21 cellular contexts compared by ENCODE assay signal in the genomic region with DNA sequence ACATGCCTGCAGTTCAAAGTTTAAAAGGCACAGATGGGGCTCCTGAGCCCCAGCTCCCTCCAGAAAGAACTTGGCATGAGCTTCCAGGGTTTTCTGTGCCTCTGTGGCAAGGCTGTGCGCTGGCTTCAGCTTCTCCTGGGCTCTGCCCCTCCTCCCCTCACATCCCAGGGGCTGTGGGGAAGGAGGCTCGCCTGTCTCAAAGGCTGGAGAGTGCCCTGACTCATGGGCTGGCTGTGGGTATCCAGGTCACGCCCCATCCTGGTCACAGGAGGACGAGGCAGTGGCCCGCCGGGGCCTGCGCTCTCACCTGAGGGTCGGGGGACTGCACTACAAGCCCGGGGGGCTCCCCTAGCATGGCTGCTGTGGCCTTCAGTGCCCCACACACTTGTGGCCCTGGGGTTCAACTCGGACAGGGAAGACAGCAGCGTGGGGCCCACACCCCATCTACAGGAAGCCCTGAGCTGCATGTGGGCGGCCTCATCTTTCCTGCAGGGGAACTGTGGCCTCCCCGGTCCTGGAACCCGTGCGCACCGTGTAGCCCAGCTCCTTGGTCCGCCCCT. TPM values are rescaled to one million over a fixed set of nuclear protein-coding genes. Genes with fewer than 3 reads are reported as not detected.
DNase-seq lines count a peak whose midpoint lies in the region; ATAC-seq lines count a peak whose summit lies in the region.
"Had no signal": no experiment of that assay in that cellular context is flagged by ENCODE, and none has a peak within 500 bp of the region (broad histone marks: within the 10 kb centered on the region; RNA-seq: fewer than 3 reads in every experiment).

No MANE protein-coding gene starts in this region.

- no peaks in the 10 kb centered on the region for H3K27me3 ChIP-seq in SJCRH30

- peaks cover under 1% of the 10 kb centered on the region; the same call in 1 of the 2 replicates for H3K4me1 ChIP-seq in SJCRH30
- H3K4me1 ChIP-seq: A549 had no signal

- no peaks in the 10 kb centered on the region for H3K9me3 Mint-ChIP-seq in stimulated activated naive CD8-positive, alpha-beta T cell treated with anti-CD3 and anti-CD28 coated beads, Interleukin-15, amount 100 ng/mL, for 72 hours
- no peaks in the 10 kb centered on the region for H3K9me3 Mint-ChIP-seq in effector memory CD8-positive, alpha-beta T cell
- H3K9me3 Mint-ChIP-seq in stimulated activated naive B cell treated with anti-CD40 and anti-IgM and Interleukin-4, amounts not matched to agents 10 μg/mL and 1 μg/mL and 100 μg/mL, for 72 hours, result no peaks in the 10 kb centered on the region
- H3K9me3 Mint-ChIP-seq: H9 had no signal

- no peak for DNase-seq in stimulated activated naive CD8-positive, alpha-beta T cell treated with anti-CD3 and anti-CD28 coated beads, Interleukin-15, Interleukin-2, amounts not matched to agents 100 U/mL and 50 U/mL, for 24 hours
- no peak for DNase-seq in stimulated activated naive CD8-positive, alpha-beta T cell treated with anti-CD3 and anti-CD28 coated beads, Interleukin-15, amount 100 ng/mL, for 72 hours
- no peak for DNase-seq in effector memory CD8-positive, alpha-beta T cell
- DNase-seq in myocyte (ENCODE audit: low read depth) (peak; percentile 49), HT-29 (ENCODE audit: low spot score) (no peak), SJCRH30 (no peak)
- DNase-seq in stimulated activated naive B cell treated with anti-CD40 and anti-IgM and Interleukin-4, amounts not matched to agents 10 μg/mL and 1 μg/mL and 100 μg/mL, for 72 hours, result no peak
- no peak for DNase-seq in activated CD4-positive, alpha-beta T cell treated with anti-CD3 and anti-CD28 coated beads for 1 hour
- DNase-seq: DMS79, KG1, NCI-H1092 treated with DMSO at 0.1 percent for 48 hours, NCI-H146, NCI-H2029, NCI-H226, NCI-H524 treated with DMSO at 0.1 percent for 48 hours, NCI-H82, OCI-M1 had no signal

- H3K9me3 ChIP-seq in SJCRH30 (replicated peaks), result no peaks in the 10 kb centered on the region
- H3K9me3 ChIP-seq: A549 had no signal

- H3K36me3 ChIP-seq in SJCRH30, result peaks cover 73% of the 10 kb centered on the region

- H3K4me1 Mint-ChIP-seq in stimulated activated naive CD8-positive, alpha-beta T cell treated with anti-CD3 and anti-CD28 coated beads, Interleukin-15, amount 100 ng/mL, for 72 hours, result no peaks in the 10 kb centered on the region
- H3K4me1 Mint-ChIP-seq in effector memory CD8-positive, alpha-beta T cell (ENCODE audit: low read depth in 2 of 2), result peaks cover 0 to 2% of the 10 kb centered on the region in 2 donors
- H3K4me1 Mint-ChIP-seq in stimulated activated naive B cell treated with anti-CD40 and anti-IgM and Interleukin-4, amounts not matched to agents 10 μg/mL and 1 μg/mL and 100 μg/mL, for 72 hours, result peaks cover 1 to 5% of the 10 kb centered on the region in 2 donors
- H3K4me1 Mint-ChIP-seq: B cell had no signal

- no peak overlapping the region for H3K4me3 ChIP-seq in SJCRH30
- H3K4me3 ChIP-seq: A549, SK-N-MC had no signal

- ATAC-seq in stimulated activated naive CD8-positive, alpha-beta T cell treated with anti-CD3 and anti-CD28 coated beads, Interleukin-15, Interleukin-2, amounts not matched to agents 100 U/mL and 50 U/mL, for 24 hours, result peak; percentile 13
- ATAC-seq in stimulated activated naive CD8-positive, alpha-beta T cell treated with anti-CD3 and anti-CD28 coated beads, Interleukin-15, amount 100 ng/mL, for 72 hours, result no peak
- ATAC-seq in effector memory CD8-positive, alpha-beta T cell (replicated peaks), result peak; percentile 16
- ATAC-seq in stimulated activated naive B cell treated with anti-CD40 and anti-IgM and Interleukin-4, amounts not matched to agents 10 μg/mL and 1 μg/mL and 100 μg/mL, for 72 hours (replicated peaks), result no peak

- H3K27me3 Mint-ChIP-seq in stimulated activated naive CD8-positive, alpha-beta T cell treated with anti-CD3 and anti-CD28 coated beads, Interleukin-15, amount 100 ng/mL, for 72 hours, result no peaks in the 10 kb centered on the region
- H3K27me3 Mint-ChIP-seq in effector memory CD8-positive, alpha-beta T cell, result no peaks in the 10 kb centered on the region
- H3K27me3 Mint-ChIP-seq in stimulated activated naive B cell treated with anti-CD40 and anti-IgM and Interleukin-4, amounts not matched to agents 10 μg/mL and 1 μg/mL and 100 μg/mL, for 72 hours, result no peaks in the 10 kb centered on the region
- H3K27me3 Mint-ChIP-seq: B cell had no signal

- H3K27ac ChIP-seq in SJCRH30, result no peak overlapping the region
- H3K27ac ChIP-seq: A549, SK-N-MC had no signal

- no peak overlapping the region for H3K4me3 Mint-ChIP-seq in stimulated activated naive CD8-positive, alpha-beta T cell treated with anti-CD3 and anti-CD28 coated beads, Interleukin-15, amount 100 ng/mL, for 72 hours
- H3K4me3 Mint-ChIP-seq in effector memory CD8-positive, alpha-beta T cell, result no peak overlapping the region
- no peak overlapping the region for H3K4me3 Mint-ChIP-seq in stimulated activated naive B cell treated with anti-CD40 and anti-IgM and Interleukin-4, amounts not matched to agents 10 μg/mL and 1 μg/mL and 100 μg/mL, for 72 hours
- H3K4me3 Mint-ChIP-seq: B cell, H9 had no signal

- H3K27ac Mint-ChIP-seq in stimulated activated naive CD8-positive, alpha-beta T cell treated with anti-CD3 and anti-CD28 coated beads, Interleukin-15, amount 100 ng/mL, for 72 hours, result peak overlapping the region in 1 of 2 donors; percentile 50
- peak overlapping the region in 1 of 2 donors; percentile 71 for H3K27ac Mint-ChIP-seq in effector memory CD8-positive, alpha-beta T cell
- H3K27ac Mint-ChIP-seq in stimulated activated naive B cell treated with anti-CD40 and anti-IgM and Interleukin-4, amounts not matched to agents 10 μg/mL and 1 μg/mL and 100 μg/mL, for 72 hours, result peak overlapping the region; percentile 59
- H3K27ac Mint-ChIP-seq: B cell, H9 had no signal

- peaks cover 69% of the 10 kb centered on the region for H3K36me3 Mint-ChIP-seq in effector memory CD8-positive, alpha-beta T cell (ENCODE audit: insufficient read depth)
- peaks cover 63 to 67% of the 10 kb centered on the region in 2 donors for H3K36me3 Mint-ChIP-seq in stimulated activated naive B cell treated with anti-CD40 and anti-IgM and Interleukin-4, amounts not matched to agents 10 μg/mL and 1 μg/mL and 100 μg/mL, for 72 hours

RNA-seq across cellular contexts. Expression of gene LRPAP1, which starts 17.9 kb away (rescaled TPM):
- total RNA-seq in myocyte, result 194 and 195 TPM in 2 replicates
- 252 TPM for polyA plus RNA-seq in myocyte (2012)
- 156 and 190 TPM in 2 replicates for total RNA-seq in HT-29 (2014; rRNA removed; shearing (Covaris generic))
- total RNA-seq in SJCRH30 (2014; rRNA removed; shearing (Covaris generic)), result 107 and 109 TPM in 2 replicates

RNA-seq across cellular contexts. Expression of gene DOK7, which starts 51.2 kb away (rescaled TPM):
- total RNA-seq in myocyte, result 112 and 228 TPM in 2 replicates
- 86.3 TPM for polyA plus RNA-seq in myocyte (2012)
- 16.1 and 17.6 TPM in 2 replicates for total RNA-seq in HT-29 (2014; rRNA removed; shearing (Covaris generic))
- total RNA-seq in SJCRH30 (2014; rRNA removed; shearing (Covaris generic)), result 8.6 and 9.6 TPM in 2 replicates

Comparison
In these comparisons a context has a peak if more than half of its experiments do, and no peak if none do; other contexts are left out.
1. ATAC-seq: peak in stimulated activated naive CD8-positive, alpha-beta T cell treated with anti-CD3 and anti-CD28 coated beads, Interleukin-15, Interleukin-2, amounts not matched to agents 100 U/mL and 50 U/mL, for 24 hours (single experiment) and effector memory CD8-positive, alpha-beta T cell (single experiment); none in stimulated activated naive CD8-positive, alpha-beta T cell treated with anti-CD3 and anti-CD28 coated beads, Interleukin-15, amount 100 ng/mL, for 72 hours (single experiment) and stimulated activated naive B cell treated with anti-CD40 and anti-IgM and Interleukin-4, amounts not matched to agents 10 μg/mL and 1 μg/mL and 100 μg/mL, for 72 hours (0 of 2).